23 cellular contexts compared by ENCODE assay signal in genomic region chr20:12978613-12979495, GRCh38. TPM values are rescaled to one million over a fixed set of nuclear protein-coding genes. Genes with fewer than 3 reads are reported as not detected.
DNase-seq lines count a peak whose midpoint lies in the region; ATAC-seq, FAIRE-seq and TF ChIP-seq lines count a peak whose summit lies in the region.
"Had no signal": no experiment of that assay in that cellular context is flagged by ENCODE, and none has a peak within 500 bp of the region (broad histone marks: within the 10 kb centered on the region; RNA-seq: fewer than 3 reads in every experiment).

No MANE protein-coding gene starts in this region.

- ATAC-seq in WTC11 (no peak), HepG2 (peak; percentile 81)
- ATAC-seq: GM23338 had no signal

- in situ Hi-C loops in HepG2 (cut with HindIII; ENCODE audit: extremely low pct_ligation_motif_present, low pct_unique_long_range_greater_than_20kb): loop anchor here (5.0 to 10.0 kb wide), 2 partner anchors 123 to 806 kb away; partner anchors contain the start of genes ESF1 and NDUFAF5

- H3K4me3 Mint-ChIP-seq in WTC11: no peak overlapping the region
- H3K4me3 Mint-ChIP-seq: CD4-positive, alpha-beta memory T cell; GM23338; HFFc6 had no signal

- H3K79me2 ChIP-seq in HepG2 (ENCODE audit: insufficient read depth, low read length): no peaks in the 10 kb centered on the region

- no peak overlapping the region for H3K9ac ChIP-seq in HepG2 (ENCODE audit: insufficient read depth, low read depth, low read length)

- H3K36me3 ChIP-seq in HepG2 (replicated peaks in 1 of 2; ENCODE audit: control insufficient read depth in 1 of 2, insufficient read depth in 2 of 2, low read length in 2 of 2): no peaks in the 10 kb centered on the region
- H3K36me3 ChIP-seq: HAP-1 had no signal

- POLR2A ChIA-PET in WTC11 (lab: Charles Lee): no interaction called here
- POLR2A ChIA-PET in HepG2 (lab: Yijun Ruan, JAX): interaction anchor here (1.0 to 3.0 kb wide), 9 partner anchors 30 to 125 kb away, joined by 3 to 31 read pairs (median 5); partner anchors contain the start of gene SPTLC3

- FAIRE-seq in HepG2 (lab: Jason Lieb, UNC): peak; percentile 48
- FAIRE-seq: GM12891, GM18507, H54 had no signal

- H2AFZ ChIP-seq in HepG2 (ENCODE audit: low read length): no peak overlapping the region
- H2AFZ ChIP-seq: GM23338 had no signal

- peak in 1 of 2 experiments; percentile 93; a peak in 2 of 4 replicates for TF ChIP-seq EP300 in HepG2 (IDR thresholded peaks at IDR 0.05; ENCODE audit: low read depth in 2 of 2, low read length in 2 of 2)
- TF ChIP-seq EP300 in HepG2 (CRISPR knock-in tag; IDR thresholded peaks at IDR 0.05; ENCODE audit: borderline replicate concordance): peak; percentile 58; the same call in 1 of the 2 replicates

- TF ChIP-seq RAD21 in HepG2 (CRISPR knock-in tag; IDR thresholded peaks at IDR 0.05): no peak

- DNase-seq in NCI-H2171 treated with DMSO at 0.1 percent for 48 hours (lab: John Stamatoyannopoulos, UW) (peak; percentile 2), NCI-H2171 (lab: John Stamatoyannopoulos, UW) (no peak), WTC11 (ENCODE audit: low spot score) (no peak), HepG2 (ENCODE audit: low spot score) (peak; percentile 91), foreskin melanocyte (no peak), GOT3 (lab: John Stamatoyannopoulos, UW) (no peak), epidermal melanocyte (ENCODE audit: insufficient read length, low spot score) (no peak)
- DNase-seq: ACHN; C1 segment of cervical spinal cord; Calu3; CD4-positive, alpha-beta memory T cell; COR-L47; DMS53; DMS79 treated with DMSO at 0.1 percent for 48 hours; GF-D8; HFFc6 had no signal

- WGBS in HepG2 (ENCODE audit: low lambda C conversion rate): 24% methylated on average over 4 of the region's 4 CpGs

- CTCF ChIA-PET in WTC11 (lab: Charles Lee): interaction anchor here (0.8 kb wide), 1 partner anchor 126 kb away, joined by 3 read pairs; no protein-coding TSS in a partner anchor
- CTCF ChIA-PET in HepG2 (lab: Yijun Ruan, JAX; ENCODE audit: low intra/inter-chr PET ratio, low total read pairs): interaction anchor here (1.5 kb wide), 1 partner anchor 111 kb away, joined by 4 read pairs; no protein-coding TSS in a partner anchor

- no peaks in the 10 kb centered on the region for H3K36me3 Mint-ChIP-seq in WTC11
- H3K36me3 Mint-ChIP-seq: CD4-positive, alpha-beta memory T cell had no signal

- peaks cover 5% of the 10 kb centered on the region for H3K4me1 Mint-ChIP-seq in WTC11
- H3K4me1 Mint-ChIP-seq: CD4-positive, alpha-beta memory T cell; GM23338 had no signal

- no TSS peak for BruUV-seq in HepG2 (replicated peaks; lab: Mats Ljungman, UMichigan)

- H3K9me3 Mint-ChIP-seq in WTC11: no peaks in the 10 kb centered on the region
- H3K9me3 Mint-ChIP-seq: GM23338 had no signal

- peak overlapping the region; percentile 80 for H3K27ac ChIP-seq in HepG2 (ENCODE audit: extremely low read length, insufficient read depth, low read length)
- H3K27ac ChIP-seq: 22Rv1 had no signal

- no peak overlapping the region; a peak in 1 of 6 replicates for H3K4me3 ChIP-seq in HepG2 (replicated peaks in 1 of 3; ENCODE audit: insufficient read depth in 1 of 3, low read depth in 2 of 3, low read length in 3 of 3)
- H3K4me3 ChIP-seq: GM23338, HAP-1 had no signal

- H3K4me1 ChIP-seq in HepG2 (ENCODE audit: insufficient read depth, low read length): peaks cover 61% of the 10 kb centered on the region
- H3K4me1 ChIP-seq: HAP-1 had no signal

- H4K20me1 ChIP-seq in HepG2 (ENCODE audit: insufficient read depth, low read length): no peaks in the 10 kb centered on the region

- no peak for TF ChIP-seq POLR2A in HepG2 (IDR thresholded peaks at IDR 0.05; ENCODE audit: insufficient read depth in 1 of 2, low read depth in 2 of 2, low read length in 2 of 2)

- no peaks in the 10 kb centered on the region for H3K27me3 ChIP-seq in HepG2 (ENCODE audit: control insufficient read depth in 1 of 2, insufficient read depth in 2 of 2, low read length in 2 of 2)

- H3K9me3 ChIP-seq in HepG2 (ENCODE audit: low read length): peaks cover 5% of the 10 kb centered on the region
- H3K9me3 ChIP-seq: HAP-1 had no signal

- no peaks in the 10 kb centered on the region; the same call in 1 of the 2 replicates for H3K27me3 Mint-ChIP-seq in WTC11 (ENCODE audit: low read depth)

- TF ChIP-seq CTCF in WTC11 (IDR thresholded peaks at IDR 0.05) (no peak), HepG2 (CRISPR knock-in tag; IDR thresholded peaks at IDR 0.05) (peak; percentile 46)

- no peak overlapping the region for H3K27ac Mint-ChIP-seq in WTC11
- H3K27ac Mint-ChIP-seq: CD4-positive, alpha-beta memory T cell; GM23338; HFFc6 had no signal

- peak overlapping the region; percentile 84 for H3K4me2 ChIP-seq in HepG2 (ENCODE audit: low read depth, low read length)
- H3K4me2 ChIP-seq: GM23338 had no signal

- intact Hi-C loops in HepG2 (cut with micrococcal nuclease; ENCODE audit: unreplicated experiment): loop anchor here (1.0 kb wide), 1 partner anchor 30 kb away; no protein-coding TSS in a partner anchor

TF ChIP-seq in WTC11, 78 proteins besides CTCF, POLR2A, EP300 and RAD21:
- TF ChIP-seq E2F4 (CRISPR knock-in tag; IDR thresholded peaks at IDR 0.05; ENCODE audit: borderline replicate concordance, low read depth) (no peak), GABPB1 (CRISPR knock-in tag; IDR thresholded peaks at IDR 0.05) (peak; percentile 50; the same call in 1 of the 2 replicates), MAX (CRISPR knock-in tag; IDR thresholded peaks at IDR 0.05) (no peak), EMX1 (CRISPR knock-in tag; IDR thresholded peaks at IDR 0.05) (no peak)

TF ChIP-seq in HepG2, 621 proteins besides CTCF, POLR2A, EP300 and RAD21 (continues in another document):
- TF ChIP-seq ZNF333 (CRISPR knock-in tag; IDR thresholded peaks at IDR 0.05; ENCODE audit: borderline replicate concordance) (no peak), SCMH1 (CRISPR knock-in tag; IDR thresholded peaks at IDR 0.05; ENCODE audit: borderline replicate concordance) (no peak), HMG20A (CRISPR knock-in tag; IDR thresholded peaks at IDR 0.05; ENCODE audit: borderline replicate concordance) (peak; percentile 95), ZNF547 (CRISPR knock-in tag; IDR thresholded peaks at IDR 0.05) (no peak), HMG20B (CRISPR knock-in tag; conservative IDR thresholded peaks at IDR 0.05) (peak; percentile 80; the same call in 1 of the 2 replicates), HMGA1 (CRISPR knock-in tag; conservative IDR thresholded peaks at IDR 0.05) (no peak), AGO2 (optimal IDR thresholded peaks at IDR 0.05; ENCODE audit: low read depth, low read length) (no peak), SMYD3 (CRISPR knock-in tag; IDR thresholded peaks at IDR 0.05) (peak; percentile 94), ZNF251 (CRISPR knock-in tag; IDR thresholded peaks at IDR 0.05) (no peak), ZNF549 (CRISPR knock-in tag; IDR thresholded peaks at IDR 0.05) (peak; percentile 81; the same call in 1 of the 2 replicates), ZNF616 (CRISPR knock-in tag; IDR thresholded peaks at IDR 0.05; ENCODE audit: low read depth) (no peak), IRX3 (CRISPR knock-in tag; IDR thresholded peaks at IDR 0.05; ENCODE audit: borderline replicate concordance, low read depth) (no peak), MLX (CRISPR knock-in tag; IDR thresholded peaks at IDR 0.05) (peak; percentile 56; the same call in 1 of the 2 replicates), NR1H2 (CRISPR knock-in tag; IDR thresholded peaks at IDR 0.05; ENCODE audit: borderline replicate concordance, low read depth) (no peak), ZFY (CRISPR knock-in tag; IDR thresholded peaks at IDR 0.05) (peak; percentile 28; the same call in 1 of the 2 replicates), ZNF577 (CRISPR knock-in tag; IDR thresholded peaks at IDR 0.05; ENCODE audit: borderline replicate concordance, low read depth) (no peak), RFXAP (CRISPR knock-in tag; IDR thresholded peaks at IDR 0.05; ENCODE audit: borderline replicate concordance) (peak; percentile 35; the same call in 1 of the 2 replicates), GLI4 (CRISPR knock-in tag; IDR thresholded peaks at IDR 0.05; ENCODE audit: borderline replicate concordance) (no peak), DMAP1 (CRISPR knock-in tag; IDR thresholded peaks at IDR 0.05) (peak; percentile 28; the same call in 1 of the 2 replicates), ATF7 (IDR thresholded peaks at IDR 0.05) (no peak), ATF7 (CRISPR knock-in tag; IDR thresholded peaks at IDR 0.05) (no peak)

RNA-seq across cellular contexts. Expression of gene SPTLC3, which starts 29.9 kb away (rescaled TPM):
- total RNA-seq in WTC11 (2021): 0.13 to 0.64 TPM (median 0.48 TPM) in 3 replicates
- 83.7 and 95.6 TPM in 2 replicates for total RNA-seq in HepG2 (2016; rRNA removed; fragmentation: Illumina TruSeq; extraction: Trizol)
- total RNA-seq in HepG2 (2016; cell fraction: cytosol; rRNA removed; fragmentation: Illumina TruSeq; extraction: Trizol; ENCODE audit: low read depth): 5.7 and 7.4 TPM in 2 replicates
- 84.1 and 87.4 TPM in 2 replicates for total RNA-seq in HepG2 (2016; cell fraction: insoluble cytoplasmic fraction; rRNA removed; fragmentation: Illumina TruSeq; extraction: Trizol)
- 27.3 and 28.3 TPM in 2 replicates for total RNA-seq in HepG2 (2016; cell fraction: membrane; rRNA removed; fragmentation: Illumina TruSeq; extraction: Trizol)
- total RNA-seq in HepG2 (2016; cell fraction: nucleus; rRNA removed; fragmentation: Illumina TruSeq; extraction: Trizol): 151 and 157 TPM in 2 replicates
- 13.0 and 20.5 TPM in 2 replicates for polyA plus RNA-seq in HepG2 (2011; rRNA removed)
- 8.5 and 11.9 TPM in 2 replicates for polyA plus RNA-seq in HepG2 (2011; cell fraction: cytosol; rRNA removed)
- polyA plus RNA-seq in HepG2 (2011; cell fraction: nucleus; rRNA removed): 9.9 and 12.6 TPM in 2 replicates
- 18.7 and 45.9 TPM in 2 replicates for polyA plus RNA-seq in HepG2 (2012)
- 3.5 and 3.8 TPM in 2 replicates for polyA plus RNA-seq in HepG2 (2016; cell fraction: cytosol; fragmentation: Illumina TruSeq; extraction: Trizol; ENCODE audit: low read depth)
- polyA plus RNA-seq in HepG2 (2016; cell fraction: insoluble cytoplasmic fraction; fragmentation: Illumina TruSeq; extraction: Trizol; ENCODE audit: low read depth): 37.0 and 39.6 TPM in 2 replicates
- polyA plus RNA-seq in HepG2 (2016; cell fraction: membrane; fragmentation: Illumina TruSeq; extraction: Trizol; ENCODE audit: low read depth): 8.8 and 10.3 TPM in 2 replicates
- polyA plus RNA-seq in HepG2 (2016; cell fraction: nucleus; fragmentation: Illumina TruSeq; extraction: Trizol; ENCODE audit: insufficient read depth, low read depth): 45.3 and 58.4 TPM in 2 replicates
- 0.09 and 18.0 TPM in 2 replicates for polyA minus RNA-seq in HepG2 (2011; rRNA and poly(A)+ RNA removed; ENCODE audit: low replicate concordance)
- polyA minus RNA-seq in HepG2 (2011; cell fraction: cytosol; rRNA and poly(A)+ RNA removed): 14.0 and 19.8 TPM in 2 replicates
- 91.3 and 96.6 TPM in 2 replicates for polyA minus RNA-seq in HepG2 (2011; cell fraction: nucleus; rRNA and poly(A)+ RNA removed)
- total RNA-seq: G401, HFFc6 had no signal

Comparison
In these comparisons a context has a peak if more than half of its experiments do, and no peak if none do; other contexts are left out.
1. DNase-seq: peak in NCI-H2171 treated with DMSO at 0.1 percent for 48 hours (single experiment) and HepG2 (single experiment); none in NCI-H2171 (single experiment), WTC11 (single experiment), foreskin melanocyte (single experiment), GOT3 (single experiment) and epidermal melanocyte (single experiment).